26 cellular contexts compared by ENCODE assay signal in genomic region chr10:78281627-78282026, GRCh38.
DNase-seq lines count a peak whose midpoint lies in the region; ATAC-seq, FAIRE-seq and TF ChIP-seq lines count a peak whose summit lies in the region.
"Had no signal": no experiment of that assay in that cellular context is flagged by ENCODE, and none has a peak within 500 bp of the region (broad histone marks: within the 10 kb centered on the region; RNA-seq: fewer than 3 reads in every experiment).

No MANE protein-coding gene starts in this region.

- DNase-seq in HepG2 (ENCODE audit: low spot score): no peak
- DNase-seq in right lobe of liver: no peak
- peak; percentile 18 for DNase-seq in chondrocyte (ENCODE audit: low spot score)
- no peak for DNase-seq in neural progenitor cell (ENCODE audit: low spot score)
- no peak for DNase-seq in Calu3
- no peak for DNase-seq in NCI-H146 treated with DMSO at 0.1 percent for 48 hours (lab: John Stamatoyannopoulos, UW; ENCODE audit: unreplicated experiment)
- no peak for DNase-seq in NCI-H1436 (lab: John Stamatoyannopoulos, UW)
- DNase-seq: Caco-2; CD4-positive, CD25-positive, alpha-beta regulatory T cell; CD8-positive, alpha-beta T cell; DMS 273 treated with DMSO at 0.1 percent for 48 hours; DMS79; EL; GF-D8; GOT3; H7; HCEC 1CT had no signal

- H3K27ac ChIP-seq in HepG2 (ENCODE audit: extremely low read length, insufficient read depth, low read length) (no peak overlapping the region), right lobe of liver (no peak overlapping the region), neural progenitor cell (no peak overlapping the region)
- H3K27ac ChIP-seq: 22Rv1, BLaER1, C4-2B had no signal

- BruUV-seq in HepG2 (replicated peaks; lab: Mats Ljungman, UMichigan) (no TSS peak), Calu3 (replicated peaks; lab: Mats Ljungman, UMichigan) (no TSS peak)

- 0% methylated on average over 3 of the region's 4 CpGs for WGBS in HepG2 (ENCODE audit: low lambda C conversion rate)
- WGBS in right lobe of liver (ENCODE audit: insufficient coverage, low coverage, low lambda C conversion rate, missing lambda C conversion rate): 52% methylated on average over 2 of the region's 4 CpGs

- TF ChIP-seq RAD21 in HepG2 (CRISPR knock-in tag; IDR thresholded peaks at IDR 0.05): no peak

- H3F3A ChIP-seq in neural progenitor cell (ENCODE audit: low read depth): peaks cover 23% of the 10 kb centered on the region

- H3K9ac ChIP-seq in HepG2 (ENCODE audit: insufficient read depth, low read depth, low read length) (no peak overlapping the region), neural progenitor cell (no peak overlapping the region)
- H3K9ac ChIP-seq: BLaER1 had no signal

- H3K4me3 Mint-ChIP-seq in chondrocyte (ENCODE audit: unreplicated experiment) (no peak overlapping the region), neural progenitor cell (peak overlapping the region; percentile 24), Calu3 (ENCODE audit: low read depth, unreplicated experiment) (no peak overlapping the region)
- H3K4me3 Mint-ChIP-seq: B cell; CD4-positive, CD25-positive, alpha-beta regulatory T cell; CD8-positive, alpha-beta T cell had no signal

- H3K4me2 ChIP-seq in HepG2 (ENCODE audit: low read depth, low read length) (no peak overlapping the region), neural progenitor cell (no peak overlapping the region)
- H3K4me2 ChIP-seq: BLaER1 had no signal

- intact Hi-C loops in HepG2 (cut with micrococcal nuclease; ENCODE audit: unreplicated experiment) (no loop called here), right lobe of liver (cut with DNase I) (no loop called here), Calu3 (cut with micrococcal nuclease; ENCODE audit: unreplicated experiment) (no loop called here)

- H3K27ac Mint-ChIP-seq in chondrocyte (ENCODE audit: unreplicated experiment) (no peak overlapping the region), neural progenitor cell (peak overlapping the region; percentile 40), Calu3 (ENCODE audit: unreplicated experiment) (no peak overlapping the region)
- H3K27ac Mint-ChIP-seq: B cell; CD4-positive, CD25-positive, alpha-beta regulatory T cell; CD8-positive, alpha-beta T cell had no signal

- CTCF ChIA-PET in HepG2 (lab: Yijun Ruan, JAX; ENCODE audit: low intra/inter-chr PET ratio, low total read pairs) (no interaction called here), Calu3 (lab: Charles Lee) (no interaction called here)

- H3K4me1 Mint-ChIP-seq in chondrocyte (ENCODE audit: low read depth) (peaks cover 3% of the 10 kb centered on the region), neural progenitor cell (peaks cover 78% of the 10 kb centered on the region), Calu3 (ENCODE audit: low read depth, unreplicated experiment) (no peaks in the 10 kb centered on the region)
- H3K4me1 Mint-ChIP-seq: B cell; CD4-positive, CD25-positive, alpha-beta regulatory T cell had no signal

- TF ChIP-seq CTCF in HepG2 (CRISPR knock-in tag; IDR thresholded peaks at IDR 0.05): no peak
- TF ChIP-seq CTCF in right lobe of liver (IDR thresholded peaks at IDR 0.05): no peak
- no peak for TF ChIP-seq CTCF in chondrocyte (IDR thresholded peaks at IDR 0.05)
- no peak for TF ChIP-seq CTCF in neural progenitor cell (IDR thresholded peaks at IDR 0.05)
- no peak for TF ChIP-seq CTCF in Calu3 (IDR thresholded peaks at IDR 0.05; ENCODE audit: unreplicated experiment)

- no peaks in the 10 kb centered on the region for H3K9me3 ChIP-seq in HepG2 (ENCODE audit: low read length)
- H3K9me3 ChIP-seq in right lobe of liver: no peaks in the 10 kb centered on the region
- H3K9me3 ChIP-seq in neural progenitor cell (ENCODE audit: low read depth): no peaks in the 10 kb centered on the region
- H3K9me3 ChIP-seq: BLaER1, Caco-2 had no signal

- ATAC-seq in HepG2: no peak
- ATAC-seq in right lobe of liver: no peak
- no peak for ATAC-seq in GM21423 (IDR thresholded peaks at IDR 0.05; ENCODE audit: unreplicated experiment)
- ATAC-seq: CD8-positive, alpha-beta T cell had no signal

- TF ChIP-seq EP300 in HepG2 (IDR thresholded peaks at IDR 0.05; ENCODE audit: low read depth in 2 of 2, low read length in 2 of 2) (no peak), HepG2 (CRISPR knock-in tag; IDR thresholded peaks at IDR 0.05; ENCODE audit: borderline replicate concordance) (no peak)

- POLR2A ChIA-PET in HepG2 (lab: Yijun Ruan, JAX): no interaction called here

- H3K9me3 Mint-ChIP-seq in chondrocyte (ENCODE audit: low read depth): no peaks in the 10 kb centered on the region
- H3K9me3 Mint-ChIP-seq in neural progenitor cell: no peaks in the 10 kb centered on the region
- H3K9me3 Mint-ChIP-seq in Calu3 (ENCODE audit: low read depth, unreplicated experiment): no peaks in the 10 kb centered on the region
- H3K9me3 Mint-ChIP-seq: CD8-positive, alpha-beta T cell had no signal

- no peak overlapping the region for H2AFZ ChIP-seq in HepG2 (ENCODE audit: low read length)
- no peak overlapping the region for H2AFZ ChIP-seq in neural progenitor cell (replicated peaks)

- H3K27me3 ChIP-seq in HepG2 (ENCODE audit: control insufficient read depth in 1 of 2, insufficient read depth in 2 of 2, low read length in 2 of 2): peaks cover 4 to 39% of the 10 kb centered on the region in 2 experiments; a peak in 4 of 5 replicates
- H3K27me3 ChIP-seq in right lobe of liver: no peaks in the 10 kb centered on the region
- no peaks in the 10 kb centered on the region for H3K27me3 ChIP-seq in neural progenitor cell
- H3K27me3 ChIP-seq: BLaER1 had no signal

- H4K20me1 ChIP-seq in HepG2 (ENCODE audit: insufficient read depth, low read length) (no peaks in the 10 kb centered on the region), neural progenitor cell (ENCODE audit: low read depth) (no peaks in the 10 kb centered on the region)
- H4K20me1 ChIP-seq: BLaER1 had no signal

- FAIRE-seq in HepG2 (lab: Jason Lieb, UNC): no peak
- FAIRE-seq: A204.1, D721Med, GM12891, GM18507 had no signal

- H3K36me3 ChIP-seq in HepG2 (replicated peaks in 1 of 2; ENCODE audit: control insufficient read depth in 1 of 2, insufficient read depth in 2 of 2, low read length in 2 of 2) (no peaks in the 10 kb centered on the region), right lobe of liver (no peaks in the 10 kb centered on the region), neural progenitor cell (no peaks in the 10 kb centered on the region)
- H3K36me3 ChIP-seq: BLaER1 had no signal

- H3K79me2 ChIP-seq in HepG2 (ENCODE audit: insufficient read depth, low read length): no peaks in the 10 kb centered on the region
- no peaks in the 10 kb centered on the region for H3K79me2 ChIP-seq in neural progenitor cell (ENCODE audit: low read depth)

- in situ Hi-C loops in HepG2 (cut with HindIII; ENCODE audit: extremely low pct_ligation_motif_present, low pct_unique_long_range_greater_than_20kb): no loop called here

- H3K4me3 ChIP-seq in HepG2 (replicated peaks in 1 of 3; ENCODE audit: insufficient read depth in 1 of 3, low read depth in 2 of 3, low read length in 3 of 3) (no peak overlapping the region), right lobe of liver (no peak overlapping the region), neural progenitor cell (no peak overlapping the region)
- H3K4me3 ChIP-seq: BLaER1 had no signal

- H3K4me1 ChIP-seq in HepG2 (ENCODE audit: insufficient read depth, low read length) (no peaks in the 10 kb centered on the region), right lobe of liver (no peaks in the 10 kb centered on the region), neural progenitor cell (peaks cover 44% of the 10 kb centered on the region)

- no peaks in the 10 kb centered on the region for H3K36me3 Mint-ChIP-seq in chondrocyte (ENCODE audit: low read depth)
- H3K36me3 Mint-ChIP-seq in neural progenitor cell: no peaks in the 10 kb centered on the region
- no peaks in the 10 kb centered on the region for H3K36me3 Mint-ChIP-seq in Calu3 (ENCODE audit: insufficient read depth, unreplicated experiment)
- H3K36me3 Mint-ChIP-seq: CD4-positive, CD25-positive, alpha-beta regulatory T cell; CD8-positive, alpha-beta T cell had no signal

- no peak for TF ChIP-seq POLR2A in HepG2 (IDR thresholded peaks at IDR 0.05; ENCODE audit: insufficient read depth in 1 of 2, low read depth in 2 of 2, low read length in 2 of 2)
- TF ChIP-seq POLR2A in right lobe of liver (IDR thresholded peaks at IDR 0.05): no peak

- H3K27me3 Mint-ChIP-seq in chondrocyte (ENCODE audit: low read depth): peaks cover 16% of the 10 kb centered on the region
- peaks cover 7% of the 10 kb centered on the region for H3K27me3 Mint-ChIP-seq in neural progenitor cell (ENCODE audit: insufficient read depth, low read depth)
- H3K27me3 Mint-ChIP-seq in Calu3 (ENCODE audit: unreplicated experiment): peaks cover 93% of the 10 kb centered on the region

TF ChIP-seq in HepG2, 621 proteins besides CTCF, POLR2A, EP300 and RAD21 (continues in another document):
- TF ChIP-seq ZNF75D (CRISPR knock-in tag; IDR thresholded peaks at IDR 0.05; ENCODE audit: borderline replicate concordance): no peak
- no peak for TF ChIP-seq MTF2 (CRISPR knock-in tag; IDR thresholded peaks at IDR 0.05; ENCODE audit: borderline replicate concordance)
- TF ChIP-seq HIC2 (CRISPR knock-in tag; IDR thresholded peaks at IDR 0.05; ENCODE audit: low read depth): no peak
- no peak for TF ChIP-seq ZNF512 (CRISPR knock-in tag; IDR thresholded peaks at IDR 0.05)
